In the genomic region with DNA sequence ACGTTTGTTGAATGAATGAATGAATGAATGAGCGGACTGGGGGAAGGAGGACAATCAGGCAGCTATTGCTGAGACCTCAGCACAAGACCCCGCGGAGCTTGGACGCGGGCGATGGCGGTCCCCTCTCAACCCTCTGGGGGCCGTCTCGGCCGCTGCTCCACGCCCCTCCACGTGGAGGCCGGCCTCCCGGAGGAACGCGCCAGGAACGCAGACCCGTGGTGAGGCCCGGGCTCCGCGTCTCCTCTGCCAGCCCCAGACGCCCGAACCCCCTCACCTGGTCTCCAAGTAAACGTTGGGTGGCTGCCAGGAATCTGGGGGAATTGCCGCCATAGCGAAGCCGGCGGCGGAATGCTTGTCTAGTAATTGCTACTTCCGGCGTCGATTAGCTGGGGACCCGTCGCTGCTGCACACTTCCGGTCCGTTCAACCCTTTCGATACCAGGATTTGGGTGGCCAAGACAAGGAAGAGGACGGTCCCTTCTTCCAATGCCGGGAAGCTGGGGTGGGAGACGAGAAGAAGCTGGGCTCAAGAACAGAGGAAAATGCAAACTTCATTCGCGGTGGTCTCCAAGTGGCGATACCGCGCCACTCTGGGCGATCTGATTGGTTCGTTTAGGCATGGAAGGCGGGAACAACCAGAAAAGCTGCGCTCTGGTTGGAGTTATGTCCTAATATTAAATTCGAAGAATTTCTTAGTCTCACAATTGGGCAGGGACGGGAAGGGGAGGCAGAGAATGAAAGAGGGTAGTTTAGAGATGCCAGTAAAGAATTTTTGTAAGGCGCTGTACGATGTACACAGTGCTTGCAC, we compare ENCODE assay signal across 8 cellular contexts. TPM values are rescaled to one million over a fixed set of nuclear protein-coding genes. Genes with fewer than 3 reads are reported as not detected.
DNase-seq lines count a peak whose midpoint lies in the region; ATAC-seq lines count a peak whose summit lies in the region.

A gene (minus strand): TSS at position 361 of the 807 bp plus-strand sequence. CDS start 31 bp downstream, at position 330.

- H3K36me3 ChIP-seq in CD4-positive, alpha-beta memory T cell (ENCODE audit: insufficient read depth, low read length) = no peaks in the 10 kb centered on the region

- H3K27ac Mint-ChIP-seq in CD4-positive, alpha-beta memory T cell = peak within 1 kb of the TSS; percentile 91 to 100 (median 98)
- H3K27ac Mint-ChIP-seq in effector memory CD8-positive, alpha-beta T cell = peak within 1 kb of the TSS; percentile 96

- DNase-seq in CD4-positive, alpha-beta memory T cell = peak; percentile 91 to 94 (median 92)
- peak; percentile 93 for DNase-seq in HS-27A (ENCODE audit: low read depth)
- DNase-seq in NOMO-1 (lab: John Stamatoyannopoulos, UW; ENCODE audit: unreplicated experiment in 2 of 2) = peak; percentile 84 to 92
- peak; percentile 82 to 87 (median 83) for DNase-seq in effector memory CD8-positive, alpha-beta T cell
- peak; percentile 92 for DNase-seq in medulla oblongata (ENCODE audit: extremely low spot score)
- DNase-seq in stimulated activated CD8-positive, alpha-beta memory T cell treated with anti-CD3 and anti-CD28 coated beads, Interleukin-12 subunit alpha, Interleukin-12 subunit beta, amount 100 ng/mL, for 1 hour (ENCODE audit: low read depth) = peak; percentile 72

- H3K4me3 ChIP-seq in CD4-positive, alpha-beta memory T cell (ENCODE audit: low read length in 2 of 2) = peak within 1 kb of the TSS; percentile 95 to 96

- peaks cover 0 to 2% (median 0%) of the 10 kb centered on the region in 8 donors for H3K9me3 Mint-ChIP-seq in CD4-positive, alpha-beta memory T cell
- H3K9me3 Mint-ChIP-seq in effector memory CD8-positive, alpha-beta T cell = no peaks in the 10 kb centered on the region

- ATAC-seq in GM19455 (IDR thresholded peaks at IDR 0.05; ENCODE audit: unreplicated experiment) = peak; percentile 91
- ATAC-seq in effector memory CD8-positive, alpha-beta T cell (replicated peaks) = peak; percentile 86

- H3K4me1 ChIP-seq in CD4-positive, alpha-beta memory T cell (ENCODE audit: insufficient read depth, low read length) = peaks cover 23% of the 10 kb centered on the region

- H3K4me1 Mint-ChIP-seq in CD4-positive, alpha-beta memory T cell = peaks cover 22 to 37% (median 31%) of the 10 kb centered on the region in 4 donors
- H3K4me1 Mint-ChIP-seq in effector memory CD8-positive, alpha-beta T cell (ENCODE audit: low read depth in 2 of 2) = peaks cover 20 to 29% of the 10 kb centered on the region in 2 donors

- peak within 1 kb of the TSS; percentile 87 for H3K27ac ChIP-seq in CD4-positive, alpha-beta memory T cell (ENCODE audit: low read depth, low read length)

- peak within 1 kb of the TSS; percentile 95 to 100 (median 98) for H3K4me3 Mint-ChIP-seq in CD4-positive, alpha-beta memory T cell
- peak within 1 kb of the TSS; percentile 92 to 96 for H3K4me3 Mint-ChIP-seq in effector memory CD8-positive, alpha-beta T cell

- peaks cover 20% of the 10 kb centered on the region in 2 donors for H3K36me3 Mint-ChIP-seq in CD4-positive, alpha-beta memory T cell
- H3K36me3 Mint-ChIP-seq in effector memory CD8-positive, alpha-beta T cell (ENCODE audit: insufficient read depth) = peaks cover 14% of the 10 kb centered on the region

- POLR2A ChIA-PET in CD4-positive, alpha-beta memory T cell (lab: Charles Lee; ENCODE audit: partially characterized antibody) = interaction anchor here (0.6 to 4.5 kb wide), 16 partner anchors 10 to 1839 kb away, joined by 3 to 69 read pairs (median 5); a partner anchor contains a TSS
- POLR2A ChIA-PET in activated CD8-positive, alpha-beta memory T cell treated with anti-CD3 and anti-CD28 coated beads for 36 hours (lab: Charles Lee) = interaction anchor here (0.5 to 2.5 kb wide), 6 partner anchors 8 to 277 kb away, joined by 3 to 13 read pairs (median 4); a partner anchor contains a TSS

- no peaks in the 10 kb centered on the region for H3K27me3 ChIP-seq in CD4-positive, alpha-beta memory T cell (ENCODE audit: insufficient read depth, low read length)

- CTCF ChIA-PET in CD4-positive, alpha-beta memory T cell (lab: Charles Lee; ENCODE audit: partially characterized antibody) = interaction anchor here (0.7 to 5.3 kb wide), 15 partner anchors 10 to 335 kb away, joined by 3 to 88 read pairs (median 4); a partner anchor contains a TSS
- CTCF ChIA-PET in activated CD8-positive, alpha-beta memory T cell treated with anti-CD3 and anti-CD28 coated beads for 36 hours (lab: Charles Lee) = interaction anchor here (0.8 to 4.6 kb wide), 8 partner anchors 9 to 335 kb away, joined by 3 to 33 read pairs (median 4); a partner anchor contains a TSS

- H3K27me3 Mint-ChIP-seq in CD4-positive, alpha-beta memory T cell = peaks cover 0 to 1% of the 10 kb centered on the region in 2 donors
- peaks cover 19 to 25% of the 10 kb centered on the region in 2 donors for H3K27me3 Mint-ChIP-seq in effector memory CD8-positive, alpha-beta T cell

- intact Hi-C loops in CD4-positive, alpha-beta memory T cell (cut with micrococcal nuclease) = loop anchor here (1.0 kb wide), 2 partner anchors 11 to 280 kb away; a partner anchor contains a TSS

- no peaks in the 10 kb centered on the region for H3K9me3 ChIP-seq in CD4-positive, alpha-beta memory T cell (ENCODE audit: control insufficient read depth in 1 of 2, low read length in 2 of 2)

RNA-seq across cellular contexts. Expression of the gene that starts here (rescaled TPM):
- 1 to 10 TPM; 8.4 to 9.2 TPM for total RNA-seq in CD4-positive, alpha-beta memory T cell
- polyA plus RNA-seq in CD4-positive, alpha-beta memory T cell = 10 to 100 TPM; 18.6 to 19.7 TPM
- 10 to 100 TPM; 60.9 to 62.8 TPM for total RNA-seq in activated CD8-positive, alpha-beta memory T cell treated with anti-CD3 and anti-CD28 coated beads for 36 hours

Comparison
In these comparisons a context has a peak if more than half of its experiments do, and no peak if none do; other contexts are left out.
1. Peak in every context shown above with its lines: DNase-seq, ATAC-seq, H3K4me3 ChIP-seq and H3K27ac ChIP-seq.
2. RNA of the gene that starts here (total RNA-seq): 60.9 to 62.8 TPM in activated CD8-positive, alpha-beta memory T cell treated with anti-CD3 and anti-CD28 coated beads for 36 hours; 8.4 to 9.2 TPM in CD4-positive, alpha-beta memory T cell; every median in the first group is over 4 times any median in the second.